Comparison of ENCODE assay signal across 21 cellular contexts in genomic region chr18:1047406-1047805, GRCh38.
DNase-seq lines count a peak whose midpoint lies in the region; ATAC-seq and TF ChIP-seq lines count a peak whose summit lies in the region.
"Had no signal": no experiment of that assay in that cellular context is flagged by ENCODE, and none has a peak within 500 bp of the region (broad histone marks: within the 10 kb centered on the region; RNA-seq: fewer than 3 reads in every experiment).

No MANE protein-coding gene starts in this region.

- H3K4me1 ChIP-seq in psoas muscle: no peaks in the 10 kb centered on the region
- H3K4me1 ChIP-seq: Caco-2, transverse colon had no signal

- no peaks in the 10 kb centered on the region for H3K27me3 ChIP-seq in psoas muscle (ENCODE audit: insufficient read depth in 3 of 3, low read length in 2 of 3)
- H3K27me3 ChIP-seq: dorsolateral prefrontal cortex, transverse colon had no signal

- 58 to 63% (median 63%) methylated on average over 5 of the region's 5 CpGs for WGBS in psoas muscle, 3 donors

- H3K27ac ChIP-seq in psoas muscle: no peak overlapping the region
- H3K27ac ChIP-seq: C4-2B, dorsolateral prefrontal cortex, transverse colon had no signal

- TF ChIP-seq CTCF in fibroblast of pulmonary artery (IDR thresholded peaks at IDR 0.05; ENCODE audit: low read length, missing control alignments): no peak
- TF ChIP-seq CTCF in psoas muscle (IDR thresholded peaks at IDR 0.05): no peak

- H3K9me3 ChIP-seq in psoas muscle: peaks cover 1% of the 10 kb centered on the region
- H3K9me3 ChIP-seq: Caco-2, transverse colon had no signal

- intact Hi-C loops in psoas muscle (cut with DNase I): no loop called here

- no peaks in the 10 kb centered on the region for H3K36me3 ChIP-seq in psoas muscle (ENCODE audit: insufficient read depth in 1 of 2, low read depth in 1 of 2)
- H3K36me3 ChIP-seq: transverse colon had no signal

- no peak for ATAC-seq in psoas muscle
- no peak for ATAC-seq in HG02938 (IDR thresholded peaks at IDR 0.05; ENCODE audit: unreplicated experiment)
- ATAC-seq: activated CD4-positive, CD25-positive, alpha-beta regulatory T cell treated with anti-CD3 and anti-CD28 coated beads, Interleukin-2, amount 50 U/mL, for 24 hours; activated CD8-positive, alpha-beta T cell treated with anti-CD3 and anti-CD28 coated beads for 36 hours; naive thymus-derived CD8-positive, alpha-beta T cell had no signal

- H3K4me3 ChIP-seq in fibroblast of pulmonary artery (replicated peaks; ENCODE audit: low read depth, low read length) (no peak overlapping the region), psoas muscle (no peak overlapping the region)
- H3K4me3 ChIP-seq: dorsolateral prefrontal cortex, transverse colon had no signal

- DNase-seq in GM03348 (ENCODE audit: low spot score) (peak; percentile 12), RPMI7951 (ENCODE audit: low read depth) (peak; percentile 53), fibroblast of pulmonary artery (ENCODE audit: low read depth) (peak; percentile 25), stromal cell of bone marrow (ENCODE audit: low read depth) (peak; percentile 11), psoas muscle (no peak), hepatic stellate cell (ENCODE audit: low spot score) (no peak)
- DNase-seq: activated CD8-positive, alpha-beta T cell treated with anti-CD3 and anti-CD28 coated beads for 36 hours; aorta; Caco-2; DMS79; dorsolateral prefrontal cortex; naive thymus-derived CD8-positive, alpha-beta T cell; NCI-H1092 treated with DMSO at 0.1 percent for 48 hours; NCI-H2081; NCI-H345; RPMI8226; T-helper 1 cell; transverse colon had no signal

Comparison
In these comparisons a context has a peak if more than half of its experiments do, and no peak if none do; other contexts are left out.
1. DNase-seq: peak in GM03348 (single experiment), RPMI7951 (single experiment), fibroblast of pulmonary artery (single experiment) and stromal cell of bone marrow (single experiment); none in psoas muscle (0 of 2) and hepatic stellate cell (single experiment).